ENCODE assay signal across 22 cellular contexts in the genomic region with DNA sequence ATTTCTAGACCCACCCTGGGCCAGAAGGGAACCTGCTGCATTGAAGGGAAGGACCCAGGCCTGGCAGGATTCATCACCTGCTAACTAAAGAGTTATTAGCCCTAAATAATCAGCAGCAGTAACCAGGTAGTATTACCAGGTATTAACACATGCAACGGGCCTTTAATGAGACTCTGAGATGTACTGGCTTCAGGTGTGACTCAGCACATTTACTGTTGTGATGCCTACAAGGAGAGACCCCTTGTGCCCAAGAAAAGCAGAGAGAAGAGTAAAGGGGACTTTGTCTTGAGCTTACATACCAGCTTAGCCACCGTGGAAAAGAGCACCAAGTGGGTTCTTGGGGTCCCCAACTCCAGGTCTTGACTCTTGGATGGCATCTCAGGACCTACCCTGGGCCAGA.
"Had no signal": no experiment of that assay in that cellular context is flagged by ENCODE, and none has a peak within 500 bp of the region (broad histone marks: within the 10 kb centered on the region; RNA-seq: fewer than 3 reads in every experiment).

No MANE protein-coding gene starts in this region.

- DNase-seq: activated CD4-positive, alpha-beta T cell treated with anti-CD3 and anti-CD28 coated beads, Interleukin-2, amount 10 ng/mL, durations not matched to agents 24 days and 14 days; activated CD8-positive, alpha-beta T cell treated with anti-CD3 and anti-CD28 coated beads for 36 hours; activated naive CD4-positive, alpha-beta T cell treated with anti-CD3 and anti-CD28 coated beads, Interleukin-2, amount 10 ng/mL, durations not matched to agents 7 days and 5 days; activated naive CD8-positive, alpha-beta T cell treated with anti-CD3 and anti-CD28 coated beads, Interleukin-2, amount 50 U/mL, for 24 hours; activated T-cell treated with anti-CD3 and anti-CD28 coated beads, Interleukin-2, amount 50 U/mL, for 1 hour; anterior cingulate cortex; brain microvascular endothelial cell; central memory CD4-positive, alpha-beta T cell; colonic mucosa; hypothalamus; kidney; occipital lobe; posterior cingulate gyrus; stimulated activated CD4-positive, alpha-beta T cell treated with anti-CD3 and anti-CD28 coated beads, Interleukin-12 subunit alpha, Interleukin-12 subunit beta, amount 100 ng/mL, for 4 hours; stimulated activated CD4-positive, alpha-beta T cell treated with anti-CD3 and anti-CD28 coated beads, Interleukin-2, amount 100 ng/mL, for 24 hours; stomach; T1000; trophoblast cell had no signal

- H3K36me3 ChIP-seq: brain microvascular endothelial cell, colonic mucosa, stomach, vagina had no signal

- H3K4me1 ChIP-seq: colonic mucosa, stomach, vagina had no signal

- H3K27me3 Mint-ChIP-seq: activated CD4-positive, alpha-beta T cell treated with anti-CD3 and anti-CD28 coated beads, Interleukin-2, amount 10 ng/mL, durations not matched to agents 24 days and 14 days; activated CD8-positive, alpha-beta T cell treated with anti-CD3 and anti-CD28 coated beads for 36 hours; activated naive CD4-positive, alpha-beta T cell treated with anti-CD3 and anti-CD28 coated beads, Interleukin-2, amount 10 ng/mL, durations not matched to agents 7 days and 5 days; activated naive CD8-positive, alpha-beta T cell treated with anti-CD3 and anti-CD28 coated beads, Interleukin-2, amount 50 U/mL, for 24 hours had no signal

- H3K27ac ChIP-seq: brain microvascular endothelial cell, colonic mucosa, stomach, vagina had no signal

- FAIRE-seq: endometrium, frontal cortex, kidney had no signal

- H3K4me3 ChIP-seq: colonic mucosa, stomach, vagina had no signal

- H3K9me3 Mint-ChIP-seq: activated CD8-positive, alpha-beta T cell treated with anti-CD3 and anti-CD28 coated beads for 36 hours; activated naive CD8-positive, alpha-beta T cell treated with anti-CD3 and anti-CD28 coated beads, Interleukin-2, amount 50 U/mL, for 24 hours had no signal

- H3K27me3 ChIP-seq: brain microvascular endothelial cell, colonic mucosa, stomach, vagina had no signal

- ATAC-seq: activated CD8-positive, alpha-beta T cell treated with anti-CD3 and anti-CD28 coated beads for 36 hours; activated naive CD8-positive, alpha-beta T cell treated with anti-CD3 and anti-CD28 coated beads, Interleukin-2, amount 50 U/mL, for 24 hours; left lobe of liver had no signal

- H3K9me3 ChIP-seq: colonic mucosa, stomach, vagina had no signal

- H3K4me3 Mint-ChIP-seq: activated CD4-positive, alpha-beta T cell treated with anti-CD3 and anti-CD28 coated beads, Interleukin-2, amount 10 ng/mL, durations not matched to agents 24 days and 14 days; activated CD8-positive, alpha-beta T cell treated with anti-CD3 and anti-CD28 coated beads for 36 hours; activated naive CD4-positive, alpha-beta T cell treated with anti-CD3 and anti-CD28 coated beads, Interleukin-2, amount 10 ng/mL, durations not matched to agents 7 days and 5 days; activated naive CD8-positive, alpha-beta T cell treated with anti-CD3 and anti-CD28 coated beads, Interleukin-2, amount 50 U/mL, for 24 hours had no signal

- H3K27ac Mint-ChIP-seq: activated CD4-positive, alpha-beta T cell treated with anti-CD3 and anti-CD28 coated beads, Interleukin-2, amount 10 ng/mL, durations not matched to agents 24 days and 14 days; activated CD8-positive, alpha-beta T cell treated with anti-CD3 and anti-CD28 coated beads for 36 hours; activated naive CD4-positive, alpha-beta T cell treated with anti-CD3 and anti-CD28 coated beads, Interleukin-2, amount 10 ng/mL, durations not matched to agents 7 days and 5 days; activated naive CD8-positive, alpha-beta T cell treated with anti-CD3 and anti-CD28 coated beads, Interleukin-2, amount 50 U/mL, for 24 hours had no signal
